ENCODE assay signal across 1 cellular context in genomic region chr17:56908061-56908542, GRCh38.
TF ChIP-seq lines count a peak whose summit lies in the region.

No MANE protein-coding gene starts in this region.

TF ChIP-seq in GM12878, 131 proteins besides CTCF, POLR2A, EP300 and RAD21 (continued from another document and continues in another):
- no peak for TF ChIP-seq CEBPZ (IDR thresholded peaks at IDR 0.05; ENCODE audit: low read depth, low read length)
- TF ChIP-seq SREBF1 (IDR thresholded peaks at IDR 0.05; ENCODE audit: low read length), result no peak
- no peak for TF ChIP-seq MLLT1 (IDR thresholded peaks at IDR 0.05)
- no peak for TF ChIP-seq SMC3 (IDR thresholded peaks at IDR 0.05; ENCODE audit: borderline replicate concordance, low read length)
- TF ChIP-seq HCFC1 (IDR thresholded peaks at IDR 0.05; ENCODE audit: low read length), result no peak
- TF ChIP-seq CREB1 (IDR thresholded peaks at IDR 0.05; ENCODE audit: low read depth), result peak; percentile 34
- no peak for TF ChIP-seq ZBTB40 (IDR thresholded peaks at IDR 0.05; ENCODE audit: borderline replicate concordance)
- TF ChIP-seq ZBTB11 (CRISPR knock-in tag; IDR thresholded peaks at IDR 0.05), result no peak
- TF ChIP-seq CHD4 (IDR thresholded peaks at IDR 0.05), result no peak
- TF ChIP-seq ZNF687 (IDR thresholded peaks at IDR 0.05), result no peak
- TF ChIP-seq NFYA (IDR thresholded peaks at IDR 0.05; ENCODE audit: borderline replicate concordance, low read depth, low read length), result no peak
- TF ChIP-seq HDAC2 (IDR thresholded peaks at IDR 0.05), result no peak
- TF ChIP-seq E2F8 (IDR thresholded peaks at IDR 0.05; ENCODE audit: low read depth, partially characterized antibody), result no peak
- TF ChIP-seq ATF2 (IDR thresholded peaks at IDR 0.05; ENCODE audit: low read length), result peak; percentile 53; the same call in 1 of the 2 replicates
- no peak for TF ChIP-seq ZSCAN29 (IDR thresholded peaks at IDR 0.05)
- TF ChIP-seq ZNF24 (IDR thresholded peaks at IDR 0.05), result no peak
- no peak for TF ChIP-seq E4F1 (IDR thresholded peaks at IDR 0.05; ENCODE audit: borderline replicate concordance, partially characterized antibody)
- no peak for TF ChIP-seq RBBP5 (conservative IDR thresholded peaks at IDR 0.05)
- TF ChIP-seq IKZF2 (IDR thresholded peaks at IDR 0.05), result peak; percentile 45 to 54; a peak in 3 of 4 replicates
- TF ChIP-seq RELA (IDR thresholded peaks at IDR 0.05; ENCODE audit: borderline replicate concordance, partially characterized antibody), result no peak
- no peak for TF ChIP-seq USF2 (IDR thresholded peaks at IDR 0.05; ENCODE audit: borderline replicate concordance, low read depth, low read length)
- no peak for TF ChIP-seq TAF1 (IDR thresholded peaks at IDR 0.05; ENCODE audit: borderline replicate concordance, low read depth, low read length)
- no peak for TF ChIP-seq TARDBP (IDR thresholded peaks at IDR 0.05; ENCODE audit: borderline replicate concordance)
- no peak for TF ChIP-seq E2F4 (IDR thresholded peaks at IDR 0.05; ENCODE audit: low read depth, low read length)
